14 cellular contexts compared by ENCODE assay signal in genomic region chr2:168722592-168722991, GRCh38.
DNase-seq lines count a peak whose midpoint lies in the region; ATAC-seq and TF ChIP-seq lines count a peak whose summit lies in the region.
"Had no signal": no experiment of that assay in that cellular context is flagged by ENCODE, and none has a peak within 500 bp of the region (broad histone marks: within the 10 kb centered on the region; RNA-seq: fewer than 3 reads in every experiment).

No MANE protein-coding gene starts in this region.

- in situ Hi-C loops in IMR-90 (cut with MboI; ENCODE audit: low sequenced_read_pairs), result no loop called here

- no peak overlapping the region for H3K18ac ChIP-seq in IMR-90 (ENCODE audit: low read depth, low read length)

- no peak overlapping the region for H3K27ac Mint-ChIP-seq in activated CD4-positive, alpha-beta memory T cell treated with anti-CD3 and anti-CD28 coated beads for 36 hours
- H3K27ac Mint-ChIP-seq: IgD-negative memory B cell had no signal

- intact Hi-C loops in IMR-90 (cut with micrococcal nuclease), result no loop called here
- intact Hi-C loops in testis (cut with DNase I; ENCODE audit: low total_unique reads), result no loop called here
- intact Hi-C loops in activated CD4-positive, alpha-beta memory T cell treated with anti-CD3 and anti-CD28 coated beads for 36 hours (cut with micrococcal nuclease), result no loop called here

- H3K27ac ChIP-seq in IMR-90 (ENCODE audit: insufficient read depth, low read length), result no peak overlapping the region
- no peak overlapping the region for H3K27ac ChIP-seq in testis
- H3K27ac ChIP-seq: suprapubic skin had no signal

- no peaks in the 10 kb centered on the region for H3K79me1 ChIP-seq in IMR-90 (ENCODE audit: low read depth in 1 of 2, low read length in 2 of 2)

- H3K9ac ChIP-seq in IMR-90 (ENCODE audit: low read depth, low read length), result no peak overlapping the region

- POLR2A ChIA-PET in IMR-90 (lab: Charles Lee; ENCODE audit: unreplicated experiment), result no interaction called here
- POLR2A ChIA-PET in activated CD4-positive, alpha-beta memory T cell treated with anti-CD3 and anti-CD28 coated beads for 36 hours (lab: Charles Lee), result no interaction called here

- no peak overlapping the region for H3K56ac ChIP-seq in IMR-90 (ENCODE audit: extremely low read depth, insufficient read depth, low read length)

- no peak for TF ChIP-seq POLR2A in IMR-90 (IDR thresholded peaks at IDR 0.05; ENCODE audit: low read depth, low read length)
- TF ChIP-seq POLR2A in testis (IDR thresholded peaks at IDR 0.05), result no peak

- dilution Hi-C loops in IMR-90 (cut with HindIII; ENCODE audit: low sequenced_read_pairs, unreplicated experiment), result no loop called here

- H3K9me3 ChIP-seq in IMR-90 (ENCODE audit: control insufficient read depth, insufficient read depth, low read length) (no peaks in the 10 kb centered on the region), testis (no peaks in the 10 kb centered on the region)
- H3K9me3 ChIP-seq: suprapubic skin had no signal

- TF ChIP-seq RAD21 in IMR-90 (IDR thresholded peaks at IDR 0.05; ENCODE audit: low read length), result no peak

- H3K9me3 Mint-ChIP-seq in activated CD4-positive, alpha-beta memory T cell treated with anti-CD3 and anti-CD28 coated beads for 36 hours, result no peaks in the 10 kb centered on the region
- H3K9me3 Mint-ChIP-seq: CD4-positive, alpha-beta memory T cell had no signal

- peaks cover 22% of the 10 kb centered on the region for H3K4me1 Mint-ChIP-seq in activated CD4-positive, alpha-beta memory T cell treated with anti-CD3 and anti-CD28 coated beads for 36 hours (ENCODE audit: low read depth)

- H3K4ac ChIP-seq in IMR-90 (ENCODE audit: low read depth, low read length), result no peak overlapping the region

- peaks cover 19% of the 10 kb centered on the region for H3K36me3 Mint-ChIP-seq in activated CD4-positive, alpha-beta memory T cell treated with anti-CD3 and anti-CD28 coated beads for 36 hours
- H3K36me3 Mint-ChIP-seq: IgD-negative memory B cell had no signal

- CTCF ChIA-PET in IMR-90 (lab: Yijun Ruan, JAX), result no interaction called here
- CTCF ChIA-PET in activated CD4-positive, alpha-beta memory T cell treated with anti-CD3 and anti-CD28 coated beads for 36 hours (lab: Charles Lee), result no interaction called here

- TF ChIP-seq CTCF in IMR-90 (conservative IDR thresholded peaks at IDR 0.05; ENCODE audit: low read depth, low read length), result no peak
- no peak for TF ChIP-seq CTCF in testis (IDR thresholded peaks at IDR 0.05)

- H2AFZ ChIP-seq in IMR-90 (replicated peaks; ENCODE audit: low read length, poor library complexity), result no peak overlapping the region

- no peaks in the 10 kb centered on the region for H3K4me1 ChIP-seq in IMR-90 (ENCODE audit: control insufficient read depth, insufficient read depth, low read length)
- no peaks in the 10 kb centered on the region for H3K4me1 ChIP-seq in testis
- H3K4me1 ChIP-seq: suprapubic skin had no signal

- no peak overlapping the region for H3K4me3 ChIP-seq in IMR-90 (ENCODE audit: insufficient read depth, low read depth, low read length)
- H3K4me3 ChIP-seq in testis, result no peak overlapping the region
- H3K4me3 ChIP-seq: suprapubic skin had no signal

- H4K5ac ChIP-seq in IMR-90 (ENCODE audit: low read depth, low read length), result no peak overlapping the region

- H2BK5ac ChIP-seq in IMR-90 (ENCODE audit: low read depth, low read length, poor library complexity, severe bottlenecking), result no peak overlapping the region

- no peak overlapping the region for H3K14ac ChIP-seq in IMR-90 (replicated peaks; ENCODE audit: low read depth, low read length)

- H2BK15ac ChIP-seq in IMR-90 (ENCODE audit: low read depth, low read length), result no peak overlapping the region

- H4K20me1 ChIP-seq in IMR-90 (ENCODE audit: insufficient read depth, low read length), result no peaks in the 10 kb centered on the region

- H3K4me2 ChIP-seq in IMR-90 (ENCODE audit: low read depth, low read length), result no peak overlapping the region

- ATAC-seq in IMR-90 (ENCODE audit: low read depth), result peak; percentile 56

- H2AK5ac ChIP-seq in IMR-90 (ENCODE audit: low read depth, low read length), result no peak overlapping the region

- no peak overlapping the region for H2BK20ac ChIP-seq in IMR-90 (ENCODE audit: low read depth, low read length)

- H4K8ac ChIP-seq in IMR-90 (ENCODE audit: low read depth in 2 of 2, low read length in 2 of 2), result no peak overlapping the region

- no peak overlapping the region for H3K4me3 Mint-ChIP-seq in activated CD4-positive, alpha-beta memory T cell treated with anti-CD3 and anti-CD28 coated beads for 36 hours
- H3K4me3 Mint-ChIP-seq: CD4-positive, alpha-beta memory T cell; IgD-negative memory B cell had no signal

- no peak overlapping the region for H2BK120ac ChIP-seq in IMR-90 (ENCODE audit: low read depth, low read length)

- no CpG with 5 or more reads among the region's 2 CpGs for WGBS in IMR-90 (ENCODE audit: extremely low coverage in 2 of 2, insufficient read length in 1 of 2), 2 experiments
- 30 to 36% methylated on average over 2 of the region's 2 CpGs for WGBS in testis, 2 donors

- DNase-seq in IMR-90, result peak; percentile 52
- peak; percentile 63 for DNase-seq in dermis blood vessel endothelial cell
- peak; percentile 17 for DNase-seq in kidney glomerular epithelial cell (lab: John Stamatoyannopoulos, UW)
- peak; percentile 62 for DNase-seq in testis
- no peak for DNase-seq in activated CD4-positive, alpha-beta memory T cell treated with anti-CD3 and anti-CD28 coated beads for 36 hours
- no peak for DNase-seq in DMS53 (lab: John Stamatoyannopoulos, UW)
- no peak for DNase-seq in NCI-H1417 (lab: John Stamatoyannopoulos, UW)
- DNase-seq: activated CD8-positive, alpha-beta memory T cell treated with anti-CD3 and anti-CD28 coated beads for 24 hours; activated gamma-delta T cell treated with Interleukin-2 at 50 U/mL for 16 hours; CD4-positive, alpha-beta memory T cell; erythroblast; SIG-M5 had no signal

- H3K27me3 Mint-ChIP-seq in activated CD4-positive, alpha-beta memory T cell treated with anti-CD3 and anti-CD28 coated beads for 36 hours, result no peaks in the 10 kb centered on the region
- H3K27me3 Mint-ChIP-seq: CD4-positive, alpha-beta memory T cell; IgD-negative memory B cell had no signal

- H3K9me1 ChIP-seq in IMR-90 (ENCODE audit: insufficient read depth, low read length), result no peaks in the 10 kb centered on the region; the same call in 1 of the 2 replicates

- BruUV-seq in IMR-90 (replicated peaks; lab: Mats Ljungman, UMichigan), result no TSS peak

- no peak overlapping the region for H2AK9ac ChIP-seq in IMR-90 (replicated peaks; ENCODE audit: low read depth, low read length, poor library complexity)

- no peak overlapping the region for H3K23ac ChIP-seq in IMR-90 (ENCODE audit: low read depth, low read length)

- no peak overlapping the region for H4K91ac ChIP-seq in IMR-90 (ENCODE audit: insufficient read depth, low read depth, low read length)

- no peaks in the 10 kb centered on the region for H3K36me3 ChIP-seq in IMR-90 (ENCODE audit: control insufficient read depth, insufficient read depth, low read length)
- H3K36me3 ChIP-seq in testis (ENCODE audit: low read depth, missing control alignments), result no peaks in the 10 kb centered on the region

- no peaks in the 10 kb centered on the region for H3K27me3 ChIP-seq in IMR-90 (ENCODE audit: control insufficient read depth, insufficient read depth, low read length)
- no peaks in the 10 kb centered on the region for H3K27me3 ChIP-seq in testis
- H3K27me3 ChIP-seq: suprapubic skin had no signal

TF ChIP-seq in IMR-90, 13 proteins besides CTCF, POLR2A, EP300 and RAD21:
- no peak for TF ChIP-seq MXI1 (IDR thresholded peaks at IDR 0.05; ENCODE audit: borderline replicate concordance, low read depth, low read length)
- TF ChIP-seq USF2 (IDR thresholded peaks at IDR 0.05; ENCODE audit: low read depth, low read length), result no peak
- no peak for TF ChIP-seq FOS (IDR thresholded peaks at IDR 0.05; ENCODE audit: low read depth, low read length)
- TF ChIP-seq RCOR1 (IDR thresholded peaks at IDR 0.05; ENCODE audit: insufficient replicate concordance, low read length), result no peak
- TF ChIP-seq NFE2L2 (IDR thresholded peaks at IDR 0.05; ENCODE audit: low read depth, low read length), result no peak
- TF ChIP-seq, protein P1, sequence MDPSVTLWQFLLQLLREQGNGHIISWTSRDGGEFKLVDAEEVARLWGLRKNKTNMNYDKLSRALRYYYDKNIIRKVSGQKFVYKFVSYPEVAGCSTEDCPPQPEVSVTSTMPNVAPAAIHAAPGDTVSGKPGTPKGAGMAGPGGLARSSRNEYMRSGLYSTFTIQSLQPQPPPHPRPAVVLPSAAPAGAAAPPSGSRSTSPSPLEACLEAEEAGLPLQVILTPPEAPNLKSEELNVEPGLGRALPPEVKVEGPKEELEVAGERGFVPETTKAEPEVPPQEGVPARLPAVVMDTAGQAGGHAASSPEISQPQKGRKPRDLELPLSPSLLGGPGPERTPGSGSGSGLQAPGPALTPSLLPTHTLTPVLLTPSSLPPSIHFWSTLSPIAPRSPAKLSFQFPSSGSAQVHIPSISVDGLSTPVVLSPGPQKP (IDR thresholded peaks at IDR 0.05; ENCODE audit: borderline replicate concordance, low read depth, low read length), result no peak
- TF ChIP-seq CEBPB (IDR thresholded peaks at IDR 0.05; ENCODE audit: low read depth, low read length), result no peak
- TF ChIP-seq MAZ (IDR thresholded peaks at IDR 0.05; ENCODE audit: borderline replicate concordance, low read depth, low read length), result no peak
- no peak for TF ChIP-seq BHLHE40 (IDR thresholded peaks at IDR 0.05; ENCODE audit: low read depth, low read length)
- TF ChIP-seq SMC3 (IDR thresholded peaks at IDR 0.05; ENCODE audit: low read depth, low read length), result no peak
- no peak for TF ChIP-seq CHD1 (IDR thresholded peaks at IDR 0.05; ENCODE audit: low read depth, low read length)
- no peak for TF ChIP-seq MAFK (IDR thresholded peaks at IDR 0.05; ENCODE audit: low read depth, low read length)
- TF ChIP-seq RFX5 (IDR thresholded peaks at IDR 0.05; ENCODE audit: low read depth, low read length), result no peak
TF ChIP-seq in IMR-90: peak in this region for 0.

Comparison
In these comparisons a context has a peak if more than half of its experiments do, and no peak if none do; other contexts are left out.
1. DNase-seq: peak in IMR-90 (single experiment), dermis blood vessel endothelial cell (single experiment), kidney glomerular epithelial cell (single experiment) and testis (single experiment); none in activated CD4-positive, alpha-beta memory T cell treated with anti-CD3 and anti-CD28 coated beads for 36 hours (single experiment), DMS53 (single experiment) and NCI-H1417 (0 of 3).